Comparison of ENCODE assay signal across 28 cellular contexts in genomic region chr1:210797422-210797821, GRCh38.
"Had no signal": no experiment of that assay in that cellular context is flagged by ENCODE, and none has a peak within 500 bp of the region (broad histone marks: within the 10 kb centered on the region; RNA-seq: fewer than 3 reads in every experiment).

No MANE protein-coding gene starts in this region.

- H3K36me3 ChIP-seq: ascending aorta, breast epithelium, cardiac muscle cell, colonic mucosa, esophagus squamous epithelium, gastroesophageal sphincter had no signal

- H3K4me3 ChIP-seq: ascending aorta, breast epithelium, cardiac muscle cell, colonic mucosa, esophagus squamous epithelium, gastroesophageal sphincter had no signal

- DNase-seq: activated CD4-positive, alpha-beta memory T cell treated with anti-CD3 and anti-CD28 coated beads, Interleukin-2, amount 10 ng/mL, durations not matched to agents 7 days and 5 days; activated CD4-positive, alpha-beta T cell treated with anti-CD3 and anti-CD28 coated beads for 1 hour; activated CD4-positive, alpha-beta T cell treated with anti-CD3 and anti-CD28 coated beads for 4 hours; activated CD4-positive, alpha-beta T cell treated with anti-CD3 and anti-CD28 coated beads, Interleukin-2, amount 10 ng/mL, durations not matched to agents 7 days and 5 days; activated CD4-positive, alpha-beta T cell treated with anti-CD3 and anti-CD28 coated beads, Interleukin-2, amount 50 U/mL, for 4 hours; activated CD8-positive, alpha-beta memory T cell treated with anti-CD3 and anti-CD28 coated beads, Interleukin-2, amount 50 U/mL, for 48 hours; activated gamma-delta T cell; activated naive CD4-positive, alpha-beta T cell; activated naive CD4-positive, alpha-beta T cell treated with anti-CD3 and anti-CD28 coated beads, Interleukin-2, amount 10 ng/mL, durations not matched to agents 7 days and 5 days; activated naive CD8-positive, alpha-beta T cell treated with anti-CD3 and anti-CD28 coated beads, Interleukin-2, amount 10 ng/mL, durations not matched to agents 7 days and 5 days; activated T-cell treated with anti-CD3 and anti-CD28 coated beads for 4 hours; activated T-cell treated with anti-CD3 and anti-CD28 coated beads, Interleukin-2, amount 50 U/mL, for 24 hours; activated T-cell treated with anti-CD3 and anti-CD28 coated beads, Interleukin-2, amount 50 U/mL, for 72 hours; central memory CD4-positive, alpha-beta T cell; cerebellar nuclear complex; colonic mucosa; effector CD8-positive, alpha-beta T cell; esophagus squamous epithelium; foreskin melanocyte; T-helper 2 cell had no signal

- H3K9me3 ChIP-seq: ascending aorta, breast epithelium, colonic mucosa, esophagus squamous epithelium, gastroesophageal sphincter had no signal

- H3K27ac ChIP-seq: ascending aorta, breast epithelium, cardiac muscle cell, colonic mucosa, epithelial cell of prostate, esophagus squamous epithelium, gastroesophageal sphincter, VCaP had no signal

- ATAC-seq: activated naive CD4-positive, alpha-beta T cell treated with anti-CD3 and anti-CD28 coated beads, Interleukin-2, amount 50 U/mL, for 72 hours; activated T-cell treated with anti-CD3 and anti-CD28 coated beads, Interleukin-2, amount 50 U/mL, for 72 hours; gastroesophageal sphincter; WTC11 had no signal

- H3K4me1 ChIP-seq: ascending aorta, breast epithelium, colonic mucosa, gastroesophageal sphincter had no signal

- H3K27me3 ChIP-seq: ascending aorta, cardiac muscle cell, colonic mucosa, gastroesophageal sphincter had no signal
